ENCODE assay signal across 13 cellular contexts in genomic region chr7:102892631-102893278, GRCh38. TPM values are rescaled to one million over a fixed set of nuclear protein-coding genes. Genes with fewer than 3 reads are reported as not detected.
DNase-seq lines count a peak whose midpoint lies in the region; ATAC-seq and TF ChIP-seq lines count a peak whose summit lies in the region.
"Had no signal": no experiment of that assay in that cellular context is flagged by ENCODE, and none has a peak within 500 bp of the region (broad histone marks: within the 10 kb centered on the region; RNA-seq: fewer than 3 reads in every experiment).

No MANE protein-coding gene starts in this region.

- no peaks in the 10 kb centered on the region for H3K27me3 Mint-ChIP-seq in stimulated activated naive B cell treated with anti-CD40 and anti-IgM and Interleukin-4, amounts not matched to agents 10 μg/mL and 1 μg/mL and 100 μg/mL, for 72 hours
- H3K27me3 Mint-ChIP-seq: activated naive CD8-positive, alpha-beta T cell treated with anti-CD3 and anti-CD28 coated beads, Interleukin-2, amount 10 ng/mL, durations not matched to agents 7 days and 5 days had no signal

- H4K20me1 ChIP-seq in SK-N-SH (ENCODE audit: insufficient read depth): no peaks in the 10 kb centered on the region

- no peaks in the 10 kb centered on the region for H3K9me3 ChIP-seq in SK-N-SH
- no peaks in the 10 kb centered on the region for H3K9me3 ChIP-seq in BE2C
- H3K9me3 ChIP-seq: spleen, thyroid gland had no signal

- no peak for TF ChIP-seq RAD21 in SK-N-SH (IDR thresholded peaks at IDR 0.05; ENCODE audit: low read length)

- H3F3A ChIP-seq in SK-N-SH (replicated peaks; ENCODE audit: insufficient read depth): peaks cover 45% of the 10 kb centered on the region

- peak overlapping the region; percentile 19; the same call in 1 of the 2 replicates for H2AFZ ChIP-seq in SK-N-SH (ENCODE audit: low read depth)
- H2AFZ ChIP-seq: neural progenitor cell had no signal

- H3K4me1 Mint-ChIP-seq in stimulated activated naive B cell treated with anti-CD40 and anti-IgM and Interleukin-4, amounts not matched to agents 10 μg/mL and 1 μg/mL and 100 μg/mL, for 72 hours: peaks cover 0 to 2% of the 10 kb centered on the region in 2 donors
- H3K4me1 Mint-ChIP-seq: activated naive CD8-positive, alpha-beta T cell treated with anti-CD3 and anti-CD28 coated beads, Interleukin-2, amount 10 ng/mL, durations not matched to agents 7 days and 5 days; neural progenitor cell had no signal

- no peaks in the 10 kb centered on the region for H3K27me3 ChIP-seq in SK-N-SH (ENCODE audit: insufficient read depth)
- no peaks in the 10 kb centered on the region for H3K27me3 ChIP-seq in BE2C
- H3K27me3 ChIP-seq: neural progenitor cell, spleen, thyroid gland had no signal

- peak overlapping the region; percentile 39; the same call in 1 of the 2 replicates for H3K4me2 ChIP-seq in SK-N-SH
- H3K4me2 ChIP-seq: neural progenitor cell had no signal

- peak overlapping the region; percentile 79 to 98; a peak in 3 of 4 replicates for H3K27ac ChIP-seq in SK-N-SH (ENCODE audit: low read depth in 2 of 2, low read length in 1 of 2)
- H3K27ac ChIP-seq in epithelial cell of prostate: peak overlapping the region; percentile 51
- H3K27ac ChIP-seq: neural progenitor cell, spleen, thyroid gland had no signal

- no peaks in the 10 kb centered on the region for H3K79me2 ChIP-seq in SK-N-SH (ENCODE audit: insufficient read depth)

- H3K4me1 ChIP-seq in SK-N-SH (ENCODE audit: control insufficient read depth in 1 of 2, insufficient read depth in 2 of 2, low read depth in 1 of 2, low read length in 1 of 2) (peaks cover 10 to 36% of the 10 kb centered on the region in 2 experiments), BE2C (peaks cover 3% of the 10 kb centered on the region; the same call in 1 of the 2 replicates)
- H3K4me1 ChIP-seq: neural progenitor cell, thyroid gland had no signal

- no peak for ATAC-seq in SK-N-SH treated with all-trans-retinoic acid at 6 μM for 48 hours
- peak; percentile 60 to 69 for ATAC-seq in stimulated activated naive B cell treated with anti-CD40 and anti-IgM and Interleukin-4, amounts not matched to agents 10 μg/mL and 1 μg/mL and 100 μg/mL, for 72 hours (replicated peaks)
- ATAC-seq in GM19035 (IDR thresholded peaks at IDR 0.05; ENCODE audit: unreplicated experiment): no peak

- CTCF ChIA-PET in SK-N-SH (lab: Yijun Ruan, JAX): no interaction called here

- H3K36me3 ChIP-seq in SK-N-SH (replicated peaks in 1 of 2; ENCODE audit: control insufficient read depth in 1 of 2, insufficient read depth in 2 of 2, low read length in 1 of 2) (no peaks in the 10 kb centered on the region), BE2C (no peaks in the 10 kb centered on the region)
- H3K36me3 ChIP-seq: neural progenitor cell, spleen, thyroid gland had no signal

- DNase-seq in SK-N-SH (no peak), SIG-M5 treated with dmso at 0.1 percent for 504 hours (lab: John Stamatoyannopoulos, UW; ENCODE audit: unreplicated experiment) (peak; percentile 79), epithelial cell of prostate (ENCODE audit: low read depth, low spot score) (no peak), UCSD-AML1 (lab: John Stamatoyannopoulos, UW; ENCODE audit: unreplicated experiment) (no peak), BE2C (no peak)
- no peak for DNase-seq in stimulated activated naive B cell treated with anti-CD40 and anti-IgM and Interleukin-4, amounts not matched to agents 10 μg/mL and 1 μg/mL and 100 μg/mL, for 72 hours
- DNase-seq: activated naive CD8-positive, alpha-beta T cell treated with anti-CD3 and anti-CD28 coated beads, Interleukin-2, amount 10 ng/mL, durations not matched to agents 7 days and 5 days; spleen; T-helper 9 cell; thyroid gland had no signal

- H3K36me3 Mint-ChIP-seq in stimulated activated naive B cell treated with anti-CD40 and anti-IgM and Interleukin-4, amounts not matched to agents 10 μg/mL and 1 μg/mL and 100 μg/mL, for 72 hours: no peaks in the 10 kb centered on the region
- H3K36me3 Mint-ChIP-seq: activated naive CD8-positive, alpha-beta T cell treated with anti-CD3 and anti-CD28 coated beads, Interleukin-2, amount 10 ng/mL, durations not matched to agents 7 days and 5 days; neural progenitor cell had no signal

- TF ChIP-seq EP300 in SK-N-SH (IDR thresholded peaks at IDR 0.05; ENCODE audit: borderline replicate concordance in 1 of 2, low read depth in 1 of 2, low read length in 1 of 2): no peak

- peak overlapping the region; percentile 57; the same call in 1 of the 2 replicates for H3K9ac ChIP-seq in SK-N-SH
- H3K9ac ChIP-seq: neural progenitor cell had no signal

- H3K4me3 ChIP-seq in SK-N-SH (ENCODE audit: low read depth in 2 of 2, low read length in 1 of 2): no peak overlapping the region
- no peak overlapping the region for H3K4me3 ChIP-seq in BE2C (ENCODE audit: low read depth, low read length)
- H3K4me3 ChIP-seq: neural progenitor cell, spleen, thyroid gland had no signal

- TF ChIP-seq CTCF in SK-N-SH (IDR thresholded peaks at IDR 0.05) (no peak), BE2C (IDR thresholded peaks at IDR 0.05; ENCODE audit: low read depth, low read length) (no peak)

- no peaks in the 10 kb centered on the region for H3K9me3 Mint-ChIP-seq in stimulated activated naive B cell treated with anti-CD40 and anti-IgM and Interleukin-4, amounts not matched to agents 10 μg/mL and 1 μg/mL and 100 μg/mL, for 72 hours
- H3K9me3 Mint-ChIP-seq: activated naive CD8-positive, alpha-beta T cell treated with anti-CD3 and anti-CD28 coated beads, Interleukin-2, amount 10 ng/mL, durations not matched to agents 7 days and 5 days; neural progenitor cell had no signal

- no peaks in the 10 kb centered on the region for H3K9me2 ChIP-seq in SK-N-SH

- H3K27ac Mint-ChIP-seq in stimulated activated naive B cell treated with anti-CD40 and anti-IgM and Interleukin-4, amounts not matched to agents 10 μg/mL and 1 μg/mL and 100 μg/mL, for 72 hours: no peak overlapping the region
- H3K27ac Mint-ChIP-seq: activated naive CD8-positive, alpha-beta T cell treated with anti-CD3 and anti-CD28 coated beads, Interleukin-2, amount 10 ng/mL, durations not matched to agents 7 days and 5 days; neural progenitor cell had no signal

- POLR2A ChIA-PET in SK-N-SH (lab: Yijun Ruan, JAX): no interaction called here

- WGBS in SK-N-SH (ENCODE audit: low lambda C conversion rate): 77% methylated on average over 1 of the region's 1 CpG

- no peak overlapping the region for H3K4me3 Mint-ChIP-seq in stimulated activated naive B cell treated with anti-CD40 and anti-IgM and Interleukin-4, amounts not matched to agents 10 μg/mL and 1 μg/mL and 100 μg/mL, for 72 hours
- H3K4me3 Mint-ChIP-seq: activated naive CD8-positive, alpha-beta T cell treated with anti-CD3 and anti-CD28 coated beads, Interleukin-2, amount 10 ng/mL, durations not matched to agents 7 days and 5 days; neural progenitor cell had no signal

TF ChIP-seq in SK-N-SH, 30 proteins besides CTCF, POLR2A, EP300 and RAD21 (continues in another document):
- TF ChIP-seq TCF12 (IDR thresholded peaks at IDR 0.05) (0 out of 2 replicates have a peak, but pooled peaks have one; percentile 15), EZH2phosphoT487 (IDR thresholded peaks at IDR 0.05; ENCODE audit: borderline replicate concordance, low read depth) (no peak), SMC3 (IDR thresholded peaks at IDR 0.05; ENCODE audit: low read depth, low read length) (no peak), CHD2 (IDR thresholded peaks at IDR 0.05; ENCODE audit: low read length, partially characterized antibody) (no peak)

TF ChIP-seq in SK-N-SH treated with all-trans-retinoic acid at 6 μM for 48 hours, 23 proteins besides CTCF, POLR2A, EP300 and RAD21 (continues in another document):
- TF ChIP-seq ZNF70 (CRISPR knock-in tag; IDR thresholded peaks at IDR 0.05) (no peak), TSHZ2 (CRISPR knock-in tag; IDR thresholded peaks at IDR 0.05) (no peak), CSDC2 (CRISPR knock-in tag; IDR thresholded peaks at IDR 0.05) (no peak), ARNTL (CRISPR knock-in tag; IDR thresholded peaks at IDR 0.05; ENCODE audit: borderline replicate concordance, low read depth) (no peak), ZNF565 (CRISPR knock-in tag; conservative IDR thresholded peaks at IDR 0.05; ENCODE audit: low read depth) (no peak)

RNA-seq across cellular contexts. Expression of gene LRRC17, which starts 20.0 kb away (rescaled TPM):
- 101 and 138 TPM in 2 replicates for polyA plus RNA-seq in SK-N-SH (2012; rRNA removed)
- polyA plus RNA-seq in SK-N-SH (2012; cell fraction: cytosol; rRNA removed): 138 and 169 TPM in 2 replicates
- 35.8 and 67.6 TPM in 2 replicates for polyA plus RNA-seq in SK-N-SH (2012; cell fraction: nucleus; rRNA removed)
- 2.6 TPM for polyA plus RNA-seq in BE2C (2012; ENCODE audit: insufficient read depth, insufficient read length, low read depth)

Comparison
In these comparisons a context has a peak if more than half of its experiments do, and no peak if none do; other contexts are left out.
1. ATAC-seq: peak in stimulated activated naive B cell treated with anti-CD40 and anti-IgM and Interleukin-4, amounts not matched to agents 10 μg/mL and 1 μg/mL and 100 μg/mL, for 72 hours (2 of 2); none in SK-N-SH treated with all-trans-retinoic acid at 6 μM for 48 hours (single experiment) and GM19035 (single experiment).